ENCODE assay signal across 1 cellular context in the genomic region with DNA sequence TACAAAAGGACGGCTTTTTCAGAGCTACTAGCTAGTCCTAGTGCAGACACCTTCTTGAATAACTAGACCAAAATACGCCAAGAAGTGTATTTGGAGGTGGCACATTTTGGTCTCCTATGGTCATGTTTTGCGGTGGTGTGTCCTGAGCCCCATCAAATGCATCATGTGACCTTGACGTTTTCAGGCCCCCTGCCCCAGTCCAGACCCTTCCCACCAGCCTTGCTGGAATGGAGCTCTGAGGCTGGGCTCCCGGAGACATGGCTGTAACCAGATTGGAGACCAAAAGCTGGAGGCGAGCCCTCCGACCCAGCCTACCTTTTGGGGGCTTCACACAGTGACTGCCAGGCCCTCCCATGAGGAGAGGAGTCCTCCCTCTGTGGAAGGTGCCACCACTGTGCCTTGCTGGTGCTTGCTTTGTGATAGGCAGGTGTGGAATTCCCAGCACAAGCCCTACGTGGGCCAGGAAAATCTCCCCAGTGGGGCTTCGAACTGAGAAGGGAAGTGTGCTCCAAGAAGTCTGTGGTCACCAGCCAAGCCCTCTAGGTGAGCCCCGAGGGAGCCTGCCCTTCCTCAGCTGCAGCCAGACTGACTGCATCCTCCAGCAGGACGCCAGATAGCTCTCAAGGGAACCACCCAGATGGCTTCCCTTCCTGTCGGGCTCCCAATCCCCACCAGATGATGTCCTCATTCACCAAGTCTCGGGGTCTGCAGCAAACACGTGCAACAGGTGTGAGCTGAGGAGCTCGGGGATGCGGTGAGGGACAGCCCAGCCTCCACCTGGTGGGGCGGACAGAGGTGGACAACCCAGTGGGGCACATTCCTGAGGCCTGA.
TF ChIP-seq lines count a peak whose summit lies in the region.

No MANE protein-coding gene starts in this region.

TF ChIP-seq in A549, 52 proteins besides CTCF, POLR2A, EP300 and RAD21 (continued from another document):
- TF ChIP-seq, protein P1, sequence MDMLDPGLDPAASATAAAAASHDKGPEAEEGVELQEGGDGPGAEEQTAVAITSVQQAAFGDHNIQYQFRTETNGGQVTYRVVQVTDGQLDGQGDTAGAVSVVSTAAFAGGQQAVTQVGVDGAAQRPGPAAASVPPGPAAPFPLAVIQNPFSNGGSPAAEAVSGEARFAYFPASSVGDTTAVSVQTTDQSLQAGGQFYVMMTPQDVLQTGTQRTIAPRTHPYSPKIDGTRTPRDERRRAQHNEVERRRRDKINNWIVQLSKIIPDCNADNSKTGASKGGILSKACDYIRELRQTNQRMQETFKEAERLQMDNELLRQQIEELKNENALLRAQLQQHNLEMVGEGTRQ (IDR thresholded peaks at IDR 0.05): no peak
- no peak for TF ChIP-seq RCOR1 (IDR thresholded peaks at IDR 0.05; ENCODE audit: low read depth, low read length)
